14 cellular contexts compared by ENCODE assay signal in genomic region chr12:91007531-91008290, GRCh38. TPM values are rescaled to one million over a fixed set of nuclear protein-coding genes. Genes with fewer than 3 reads are reported as not detected.
A peak's percentile ranks its signal among the peaks of the same experiment; 100 is the strongest.
DNase-seq lines count a peak whose midpoint lies in the region; ATAC-seq and TF ChIP-seq lines count a peak whose summit lies in the region.
"Had no signal": no experiment of that assay in that cellular context is flagged by ENCODE, and none has a peak within 500 bp of the region (broad histone marks: within the 10 kb centered on the region; RNA-seq: fewer than 3 reads in every experiment).

No MANE protein-coding gene starts in this region.

- peaks cover 25% of the 10 kb centered on the region for H3K4me1 Mint-ChIP-seq in activated naive CD4-positive, alpha-beta T cell treated with anti-CD3 and anti-CD28 coated beads, Interleukin-2, amount 10 ng/mL, durations not matched to agents 7 days and 5 days
- H3K4me1 Mint-ChIP-seq: neural progenitor cell had no signal

- H3K9me3 ChIP-seq in colonic mucosa, result no peaks in the 10 kb centered on the region

- H3K36me3 Mint-ChIP-seq in activated naive CD4-positive, alpha-beta T cell treated with anti-CD3 and anti-CD28 coated beads, Interleukin-2, amount 10 ng/mL, durations not matched to agents 7 days and 5 days, result no peaks in the 10 kb centered on the region
- H3K36me3 Mint-ChIP-seq: neural progenitor cell had no signal

- H3K27ac ChIP-seq in colonic mucosa, result no peak overlapping the region
- H3K27ac ChIP-seq: epithelial cell of prostate, neural progenitor cell had no signal

- TF ChIP-seq CTCF in colonic mucosa (IDR thresholded peaks at IDR 0.05), result no peak

- peaks cover 8% of the 10 kb centered on the region for H3K27me3 Mint-ChIP-seq in activated naive CD4-positive, alpha-beta T cell treated with anti-CD3 and anti-CD28 coated beads, Interleukin-2, amount 10 ng/mL, durations not matched to agents 7 days and 5 days

- no peak overlapping the region for H3K9ac ChIP-seq in colonic mucosa (ENCODE audit: low read depth in 2 of 2, low read length in 2 of 2)
- H3K9ac ChIP-seq: neural progenitor cell had no signal

- CTCF ChIA-PET in activated naive CD4-positive, alpha-beta T cell treated with anti-CD3 and anti-CD28 coated beads, Interleukin-2, amount 10 ng/mL, durations not matched to agents 7 days and 5 days (lab: Charles Lee), result no interaction called here

- no peaks in the 10 kb centered on the region for H3K9me3 Mint-ChIP-seq in activated naive CD4-positive, alpha-beta T cell treated with anti-CD3 and anti-CD28 coated beads, Interleukin-2, amount 10 ng/mL, durations not matched to agents 7 days and 5 days
- H3K9me3 Mint-ChIP-seq: neural progenitor cell had no signal

- H3K4me3 ChIP-seq in colonic mucosa, result no peak overlapping the region
- H3K4me3 ChIP-seq: neural progenitor cell had no signal

- ATAC-seq in HG02642 (IDR thresholded peaks at IDR 0.05; ENCODE audit: poor library complexity, unreplicated experiment), result peak; percentile 76
- ATAC-seq in HG03520 (IDR thresholded peaks at IDR 0.05; ENCODE audit: unreplicated experiment), result peak; percentile 73

- H3K27me3 ChIP-seq in colonic mucosa, result no peaks in the 10 kb centered on the region
- H3K27me3 ChIP-seq: neural progenitor cell had no signal

- H3K27ac Mint-ChIP-seq in activated naive CD4-positive, alpha-beta T cell treated with anti-CD3 and anti-CD28 coated beads, Interleukin-2, amount 10 ng/mL, durations not matched to agents 7 days and 5 days, result peak overlapping the region; percentile 46
- H3K27ac Mint-ChIP-seq: neural progenitor cell had no signal

- H3K36me3 ChIP-seq in colonic mucosa, result no peaks in the 10 kb centered on the region
- H3K36me3 ChIP-seq: neural progenitor cell had no signal

- H3K4me1 ChIP-seq in colonic mucosa, result no peaks in the 10 kb centered on the region
- H3K4me1 ChIP-seq: neural progenitor cell had no signal

- H3K4me3 Mint-ChIP-seq in activated naive CD4-positive, alpha-beta T cell treated with anti-CD3 and anti-CD28 coated beads, Interleukin-2, amount 10 ng/mL, durations not matched to agents 7 days and 5 days, result no peak overlapping the region
- H3K4me3 Mint-ChIP-seq: neural progenitor cell had no signal

- intact Hi-C loops in colonic mucosa (cut with DNase I), result no loop called here
- intact Hi-C loops in head of caudate nucleus (cut with DNase I), result no loop called here

- no peak for DNase-seq in activated naive CD4-positive, alpha-beta T cell treated with anti-CD3 and anti-CD28 coated beads, Interleukin-2, amount 10 ng/mL, durations not matched to agents 7 days and 5 days
- DNase-seq in activated naive CD4-positive, alpha-beta T cell treated with Interleukin-2 at 50 U/mL for 16 hours, result no peak
- no peak for DNase-seq in colonic mucosa
- DNase-seq in head of caudate nucleus, result no peak
- no peak for DNase-seq in activated gamma-delta T cell treated with Interleukin-2 at 50 U/mL for 16 hours
- no peak for DNase-seq in NOMO-1 treated with DMSO at 0.1 percent for 48 hours (lab: John Stamatoyannopoulos, UW; ENCODE audit: unreplicated experiment)
- DNase-seq: amniotic stem cell; stimulated activated CD4-positive, alpha-beta T cell treated with anti-CD3 and anti-CD28 coated beads, Interleukin-2, amount 100 ng/mL, for 48 hours had no signal

RNA-seq across cellular contexts. Expression of gene EPYC, which starts 2.9 kb away (rescaled TPM):
- not detected for total RNA-seq in colonic mucosa
- total RNA-seq: NCI-H460 had no signal

RNA-seq across cellular contexts. Expression of gene KERA, which starts 50.1 kb away (rescaled TPM):
- not detected for total RNA-seq in colonic mucosa
- total RNA-seq: NCI-H460 had no signal

RNA-seq across cellular contexts. Expression of gene CCER1, which starts 52.7 kb away (rescaled TPM):
- not detected for total RNA-seq in colonic mucosa
- total RNA-seq: NCI-H460, urinary bladder had no signal
